ENCODE assay signal across 17 cellular contexts in the genomic region with DNA sequence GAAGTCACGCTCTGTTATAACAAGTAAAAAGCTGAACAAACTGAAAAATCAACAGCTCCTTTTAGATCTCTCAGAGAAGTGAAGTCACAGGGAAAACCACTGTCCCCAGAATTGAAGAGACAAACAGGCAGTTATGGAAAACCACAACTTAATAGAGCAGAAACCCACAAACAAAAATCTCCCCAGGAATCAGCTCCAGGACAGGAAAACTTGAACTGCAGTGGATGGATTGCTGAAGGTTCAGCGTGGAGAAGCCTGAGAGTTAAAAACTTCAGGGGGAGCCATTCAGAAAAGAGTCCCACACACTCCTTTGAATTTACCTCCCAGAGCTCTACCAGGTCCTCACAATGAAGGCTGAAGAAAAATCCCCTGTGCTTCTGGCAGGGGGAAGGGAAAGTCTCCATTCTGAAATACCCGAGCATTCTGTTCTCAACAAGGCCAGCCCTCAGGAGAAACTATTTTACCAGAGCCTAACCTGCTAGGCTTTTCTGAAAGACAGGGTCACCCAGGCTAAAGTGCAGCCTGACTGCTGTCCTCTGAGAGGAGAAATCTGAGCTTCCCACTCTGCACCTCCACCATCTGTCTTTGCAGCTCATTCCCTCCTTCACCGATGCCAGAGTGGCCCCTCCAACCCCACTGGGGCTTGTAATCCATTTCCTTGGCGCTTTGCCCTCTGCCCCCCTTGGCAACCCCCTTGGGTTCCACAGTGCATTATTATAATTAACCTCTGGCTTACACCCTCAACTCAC.
DNase-seq lines count a peak whose midpoint lies in the region; ATAC-seq and TF ChIP-seq lines count a peak whose summit lies in the region.
"Had no signal": no experiment of that assay in that cellular context is flagged by ENCODE, and none has a peak within 500 bp of the region (broad histone marks: within the 10 kb centered on the region; RNA-seq: fewer than 3 reads in every experiment).

No MANE protein-coding gene starts in this region.

- peaks cover 2% of the 10 kb centered on the region for H3K9me3 Mint-ChIP-seq in activated CD4-positive, alpha-beta T cell treated with anti-CD3 and anti-CD28 coated beads, Interleukin-2, amount 10 ng/mL, durations not matched to agents 7 days and 5 days

- no peak overlapping the region for H2AFZ ChIP-seq in PC-3 (ENCODE audit: low read length)

- H3K27me3 ChIP-seq in BLaER1 (no peaks in the 10 kb centered on the region), NT2/D1 (ENCODE audit: insufficient read depth, insufficient read length) (no peaks in the 10 kb centered on the region), PC-3 (ENCODE audit: low read length) (no peaks in the 10 kb centered on the region), esophagus squamous epithelium (peaks cover 0 to 4% (median 0%) of the 10 kb centered on the region in 4 donors)
- H3K27me3 ChIP-seq: breast epithelium, foreskin keratinocyte, thyroid gland had no signal

- H3K27me3 Mint-ChIP-seq in activated CD4-positive, alpha-beta T cell treated with anti-CD3 and anti-CD28 coated beads, Interleukin-2, amount 10 ng/mL, durations not matched to agents 7 days and 5 days = no peaks in the 10 kb centered on the region
- H3K27me3 Mint-ChIP-seq: IgD-negative memory B cell had no signal

- H3K27ac ChIP-seq in BLaER1 (peak overlapping the region; percentile 76), PC-3 (ENCODE audit: low read length) (no peak overlapping the region), esophagus squamous epithelium (no peak overlapping the region)
- H3K27ac ChIP-seq: breast epithelium, foreskin keratinocyte, prostate gland, thyroid gland had no signal

- TF ChIP-seq POLR2A in esophagus squamous epithelium (IDR thresholded peaks at IDR 0.05) = no peak

- POLR2A ChIA-PET in PC-3 (lab: Charles Lee; ENCODE audit: unreplicated experiment) = no interaction called here
- POLR2A ChIA-PET in activated CD4-positive, alpha-beta T cell treated with anti-CD3 and anti-CD28 coated beads, Interleukin-2, amount 10 ng/mL, durations not matched to agents 7 days and 5 days (lab: Charles Lee) = no interaction called here

- CTCF ChIA-PET in PC-3 (lab: Charles Lee) = interaction anchor here (0.6 kb wide), 1 partner anchor 76 kb away, joined by 3 read pairs; no protein-coding TSS in a partner anchor
- CTCF ChIA-PET in activated CD4-positive, alpha-beta T cell treated with anti-CD3 and anti-CD28 coated beads, Interleukin-2, amount 10 ng/mL, durations not matched to agents 7 days and 5 days (lab: Charles Lee) = no interaction called here

- H3F3A ChIP-seq in PC-3 (ENCODE audit: low read length, unreplicated experiment) = no peaks in the 10 kb centered on the region

- TF ChIP-seq CTCF in PC-3 (conservative IDR thresholded peaks at IDR 0.05; ENCODE audit: low read depth, low read length) (no peak), esophagus squamous epithelium (IDR thresholded peaks at IDR 0.05) (no peak)

- intact Hi-C loops in PC-3 (cut with micrococcal nuclease) = no loop called here
- intact Hi-C loops in esophagus squamous epithelium (cut with DNase I) = no loop called here

- DNase-seq in NT2/D1 (ENCODE audit: low read depth, low spot score) = peak; percentile 6
- peak; percentile 23 for DNase-seq in kidney tubule cell (ENCODE audit: low spot score)
- no peak for DNase-seq in PC-3
- no peak for DNase-seq in esophagus squamous epithelium (lab: John Stamatoyannopoulos, UW)
- no peak for DNase-seq in cerebellar cortex (ENCODE audit: low spot score)
- DNase-seq in activated CD4-positive, alpha-beta T cell treated with anti-CD3 and anti-CD28 coated beads, Interleukin-2, amount 10 ng/mL, durations not matched to agents 7 days and 5 days = no peak
- DNase-seq: activated naive CD4-positive, alpha-beta T cell treated with anti-CD3 and anti-CD28 coated beads for 36 hours; DMS153; foreskin keratinocyte; midbrain; NK-92 treated with Interleukin-12 subunit alpha and Interleukin-12 subunit beta, amount 100 ng/mL, for 24 hours had no signal

- no peaks in the 10 kb centered on the region for H3K9me2 ChIP-seq in PC-3 (replicated peaks; ENCODE audit: low read length)

- no peaks in the 10 kb centered on the region for H3K36me3 Mint-ChIP-seq in activated CD4-positive, alpha-beta T cell treated with anti-CD3 and anti-CD28 coated beads, Interleukin-2, amount 10 ng/mL, durations not matched to agents 7 days and 5 days (ENCODE audit: low read depth)

- H3K9me3 ChIP-seq in BLaER1 (peaks cover 45% of the 10 kb centered on the region), NT2/D1 (ENCODE audit: insufficient read depth, low read length) (no peaks in the 10 kb centered on the region), PC-3 (ENCODE audit: low read length) (no peaks in the 10 kb centered on the region), esophagus squamous epithelium (no peaks in the 10 kb centered on the region)
- H3K9me3 ChIP-seq: breast epithelium, prostate gland, thyroid gland had no signal

- no peak overlapping the region for H3K27ac Mint-ChIP-seq in activated CD4-positive, alpha-beta T cell treated with anti-CD3 and anti-CD28 coated beads, Interleukin-2, amount 10 ng/mL, durations not matched to agents 7 days and 5 days
- H3K27ac Mint-ChIP-seq: activated naive CD4-positive, alpha-beta T cell treated with anti-CD3 and anti-CD28 coated beads for 36 hours had no signal

- no TSS peak for BruUV-seq in PC-3 (replicated peaks; lab: Mats Ljungman, UMichigan)

- H3K4me1 ChIP-seq in BLaER1 = peaks cover 51% of the 10 kb centered on the region
- H3K4me1 ChIP-seq in NT2/D1 (ENCODE audit: insufficient read depth, insufficient read length) = peaks cover 3% of the 10 kb centered on the region
- peaks cover 8% of the 10 kb centered on the region for H3K4me1 ChIP-seq in PC-3 (ENCODE audit: insufficient read depth, low read length)
- no peaks in the 10 kb centered on the region for H3K4me1 ChIP-seq in esophagus squamous epithelium
- H3K4me1 ChIP-seq: breast epithelium, foreskin keratinocyte, prostate gland had no signal

- WGBS in esophagus squamous epithelium, 2 donors = 53 to 65% methylated on average over 4 to 5 of the region's 5 CpGs

- H3K9ac ChIP-seq in BLaER1 (peak overlapping the region; percentile 63), NT2/D1 (ENCODE audit: insufficient read length, low read depth) (no peak overlapping the region), PC-3 (ENCODE audit: low read length) (no peak overlapping the region)

- no peak overlapping the region for H3K4me3 Mint-ChIP-seq in activated CD4-positive, alpha-beta T cell treated with anti-CD3 and anti-CD28 coated beads, Interleukin-2, amount 10 ng/mL, durations not matched to agents 7 days and 5 days
- H3K4me3 Mint-ChIP-seq: activated naive CD4-positive, alpha-beta T cell treated with anti-CD3 and anti-CD28 coated beads for 36 hours; IgD-negative memory B cell had no signal

- H4K20me1 ChIP-seq in BLaER1 (no peaks in the 10 kb centered on the region), PC-3 (ENCODE audit: low read length) (no peaks in the 10 kb centered on the region)

- ATAC-seq in HG03432 (IDR thresholded peaks at IDR 0.05; ENCODE audit: unreplicated experiment) = peak; percentile 40
- no peak for ATAC-seq in PC-3
- ATAC-seq: foreskin keratinocyte had no signal

- H3K79me2 ChIP-seq in PC-3 (ENCODE audit: low read length) = no peaks in the 10 kb centered on the region

- H3K4me2 ChIP-seq in BLaER1 (peak overlapping the region; percentile 69), PC-3 (ENCODE audit: low read length) (no peak overlapping the region)

- H3K36me3 ChIP-seq in BLaER1 (no peaks in the 10 kb centered on the region), NT2/D1 (ENCODE audit: insufficient read depth, insufficient read length, low read length) (no peaks in the 10 kb centered on the region), PC-3 (ENCODE audit: low read depth, low read length) (no peaks in the 10 kb centered on the region), esophagus squamous epithelium (no peaks in the 10 kb centered on the region)
- H3K36me3 ChIP-seq: breast epithelium, prostate gland, thyroid gland had no signal

- H3K4me1 Mint-ChIP-seq in activated CD4-positive, alpha-beta T cell treated with anti-CD3 and anti-CD28 coated beads, Interleukin-2, amount 10 ng/mL, durations not matched to agents 7 days and 5 days = peaks cover 8% of the 10 kb centered on the region

- H3K4me3 ChIP-seq in BLaER1 (peak overlapping the region; percentile 34; the same call in 1 of the 2 replicates), NT2/D1 (ENCODE audit: insufficient read length, low read depth) (no peak overlapping the region), PC-3 (ENCODE audit: low read length) (no peak overlapping the region), esophagus squamous epithelium (no peak overlapping the region)
- H3K4me3 ChIP-seq: breast epithelium, prostate gland, thyroid gland had no signal

Comparison
In these comparisons a context has a peak if more than half of its experiments do, and no peak if none do; other contexts are left out.
1. DNase-seq: peak in NT2/D1 (single experiment) and kidney tubule cell (single experiment); none in PC-3 (single experiment), esophagus squamous epithelium (single experiment), cerebellar cortex (single experiment) and activated CD4-positive, alpha-beta T cell treated with anti-CD3 and anti-CD28 coated beads, Interleukin-2, amount 10 ng/mL, durations not matched to agents 7 days and 5 days (single experiment).